ENCODE assay signal across 8 cellular contexts in genomic region chr4:1167244-1167949, GRCh38. TPM values are rescaled to one million over a fixed set of nuclear protein-coding genes. Genes with fewer than 3 reads are reported as not detected.
DNase-seq lines count a peak whose midpoint lies in the region; ATAC-seq, FAIRE-seq and TF ChIP-seq lines count a peak whose summit lies in the region.

No MANE protein-coding gene starts in this region.

- peak; percentile 67 for FAIRE-seq in D721Med (lab: Jason Lieb, UNC)

- TF ChIP-seq EP300 in Ishikawa (IDR thresholded peaks at IDR 0.05; ENCODE audit: borderline replicate concordance) (no peak), neural cell (conservative IDR thresholded peaks at IDR 0.05; ENCODE audit: poor library complexity, severe bottlenecking) (no peak)

- H3K36me3 Mint-ChIP-seq in stimulated activated naive CD8-positive, alpha-beta T cell treated with anti-CD3 and anti-CD28 coated beads, Interleukin-15, Interleukin-2, amounts not matched to agents 100 ng/mL and 50 ng/mL, for 24 hours (ENCODE audit: low read depth): no peaks in the 10 kb centered on the region

- peaks cover 0 to 19% of the 10 kb centered on the region in 2 donors for H3K27me3 ChIP-seq in Peyer's patch
- H3K27me3 ChIP-seq in neural cell (ENCODE audit: insufficient read depth, low read depth, low read length): peaks cover 45% of the 10 kb centered on the region

- H3K4me1 Mint-ChIP-seq in stimulated activated naive CD8-positive, alpha-beta T cell treated with anti-CD3 and anti-CD28 coated beads, Interleukin-15, Interleukin-2, amounts not matched to agents 100 ng/mL and 50 ng/mL, for 24 hours (ENCODE audit: low read depth): peaks cover 11% of the 10 kb centered on the region

- TF ChIP-seq RAD21 in Ishikawa (IDR thresholded peaks at IDR 0.05; ENCODE audit: low read depth) (peak; percentile 77), neural cell (conservative IDR thresholded peaks at IDR 0.05) (peak; percentile 71)

- TF ChIP-seq CTCF in D721Med (IDR thresholded peaks at IDR 0.05; ENCODE audit: insufficient read depth, missing control alignments) (peak; percentile 76), Peyer's patch (IDR thresholded peaks at IDR 0.05) (peak; percentile 89 to 92 (median 90)), fibroblast of the aortic adventitia (IDR thresholded peaks at IDR 0.05; ENCODE audit: insufficient read depth, low read length) (peak; percentile 93), neural cell (IDR thresholded peaks at IDR 0.05; ENCODE audit: poor library complexity, severe bottlenecking) (peak; percentile 89)

- peak in 1 of 2 donors; percentile 12 for TF ChIP-seq POLR2A in Peyer's patch (IDR thresholded peaks at IDR 0.05)

- no peaks in the 10 kb centered on the region for H3K36me3 ChIP-seq in Peyer's patch
- H3K36me3 ChIP-seq in neural cell (ENCODE audit: insufficient read depth, low read length): no peaks in the 10 kb centered on the region

- peaks cover 0 to 46% (median 24%) of the 10 kb centered on the region in 4 donors for H3K4me1 ChIP-seq in Peyer's patch

- peak overlapping the region; percentile 63 for H2AFZ ChIP-seq in neural cell (ENCODE audit: low read depth, low read length)

- peak overlapping the region; percentile 33 for H3K4me2 ChIP-seq in neural cell (ENCODE audit: low read length)

- H3K4me3 ChIP-seq in Peyer's patch (peak overlapping the region; percentile 63 to 77 (median 72)), fibroblast of the aortic adventitia (ENCODE audit: low read depth, low read length) (peak overlapping the region; percentile 58), neural cell (ENCODE audit: low read length) (peak overlapping the region; percentile 74)

- H4K20me1 ChIP-seq in neural cell (ENCODE audit: insufficient read depth): no peaks in the 10 kb centered on the region

- H3K9ac ChIP-seq in neural cell (ENCODE audit: low read length): peak overlapping the region; percentile 70

- H3K27ac ChIP-seq in Peyer's patch (peak overlapping the region; percentile 73 to 97 (median 80)), neural cell (ENCODE audit: low read length) (no peak overlapping the region)

- DNase-seq in D721Med (ENCODE audit: insufficient read length, low spot score) (peak; percentile 78), Peyer's patch (peak; percentile 83 to 96 (median 95)), activated T-helper 1 cell treated with Interleukin-2 at 50 U/mL for 16 hours (ENCODE audit: low read depth) (peak; percentile 67), fibroblast of the aortic adventitia (ENCODE audit: low read depth) (peak; percentile 69)

- H3K27ac Mint-ChIP-seq in stimulated activated naive CD8-positive, alpha-beta T cell treated with anti-CD3 and anti-CD28 coated beads, Interleukin-15, Interleukin-2, amounts not matched to agents 100 ng/mL and 50 ng/mL, for 24 hours: peak overlapping the region; percentile 81

- ATAC-seq in GM21528 (IDR thresholded peaks at IDR 0.05; ENCODE audit: low FRiP score, unreplicated experiment): peak; percentile 87

- no peaks in the 10 kb centered on the region for H3K9me2 ChIP-seq in neural cell (ENCODE audit: insufficient read depth, low read length)

- H3K4me3 Mint-ChIP-seq in stimulated activated naive CD8-positive, alpha-beta T cell treated with anti-CD3 and anti-CD28 coated beads, Interleukin-15, Interleukin-2, amounts not matched to agents 100 ng/mL and 50 ng/mL, for 24 hours: peak overlapping the region; percentile 80

- H3F3A ChIP-seq in neural cell (ENCODE audit: insufficient read depth, low read length, poor library complexity, severe bottlenecking): no peaks in the 10 kb centered on the region

- peaks cover 5% of the 10 kb centered on the region for H3K27me3 Mint-ChIP-seq in stimulated activated naive CD8-positive, alpha-beta T cell treated with anti-CD3 and anti-CD28 coated beads, Interleukin-15, Interleukin-2, amounts not matched to agents 100 ng/mL and 50 ng/mL, for 24 hours

- H3K9me3 Mint-ChIP-seq in stimulated activated naive CD8-positive, alpha-beta T cell treated with anti-CD3 and anti-CD28 coated beads, Interleukin-15, Interleukin-2, amounts not matched to agents 100 ng/mL and 50 ng/mL, for 24 hours: no peaks in the 10 kb centered on the region

- no peaks in the 10 kb centered on the region for H3K9me3 ChIP-seq in Peyer's patch
- no peaks in the 10 kb centered on the region for H3K9me3 ChIP-seq in neural cell (ENCODE audit: low read length)

- H3K79me2 ChIP-seq in neural cell (replicated peaks; ENCODE audit: insufficient read depth, low read length): no peaks in the 10 kb centered on the region

TF ChIP-seq in Ishikawa, 13 proteins besides CTCF, POLR2A, EP300 and RAD21 (continues in another document):
- TF ChIP-seq TEAD4 (IDR thresholded peaks at IDR 0.05) (0 out of 2 replicates have a peak, but pooled peaks have one; percentile 32), NFIC (IDR thresholded peaks at IDR 0.05) (peak; percentile 32; the same call in 1 of the 2 replicates), EGR1 (IDR thresholded peaks at IDR 0.05) (no peak), USF1 (IDR thresholded peaks at IDR 0.05) (no peak), TAF1 (IDR thresholded peaks at IDR 0.05; ENCODE audit: low read depth) (peak; percentile 53; the same call in 1 of the 2 replicates), TCF12 (IDR thresholded peaks at IDR 0.05; ENCODE audit: low read depth) (no peak)

TF ChIP-seq in neural cell, 6 proteins besides CTCF, POLR2A, EP300 and RAD21:
- TF ChIP-seq MXI1 (conservative IDR thresholded peaks at IDR 0.05; ENCODE audit: poor library complexity, severe bottlenecking): peak; percentile 53
- peak; percentile 85 for TF ChIP-seq SMC3 (conservative IDR thresholded peaks at IDR 0.05; ENCODE audit: poor library complexity)
- no peak for TF ChIP-seq EZH2 (IDR thresholded peaks at IDR 0.05; ENCODE audit: borderline replicate concordance, insufficient read depth, low read length, poor library complexity, severe bottlenecking)
- TF ChIP-seq POLR2AphosphoS5 (IDR thresholded peaks at IDR 0.05): no peak
- no peak for TF ChIP-seq TAF1 (IDR thresholded peaks at IDR 0.05; ENCODE audit: low read depth)
- no peak for TF ChIP-seq REST (IDR thresholded peaks at IDR 0.05; ENCODE audit: borderline replicate concordance)

RNA-seq across cellular contexts. Expression of gene SPON2, which starts 5.0 kb away (rescaled TPM):
- total RNA-seq in Peyer's patch: 100 to 1,000 TPM in 3 of 4 donors, 10 to 100 TPM in 1; 64.3 to 519 (median 165) TPM
- 21.1 and 409 TPM in 2 replicates for total RNA-seq in fibroblast of the aortic adventitia (ENCODE audit: low replicate concordance)
- polyA plus RNA-seq in neural cell: 0.57 and 0.78 TPM in 2 replicates
- polyA minus RNA-seq in neural cell: 0.73 and 2.1 TPM in 2 replicates

RNA-seq across cellular contexts. Expression of gene RNF212, which starts 54.0 kb away (rescaled TPM):
- total RNA-seq in Peyer's patch (1 to 10 TPM in 3 of 4 donors, not detected in 1; 4.5 to 6.6 (median 5.4) TPM), fibroblast of the aortic adventitia (ENCODE audit: low replicate concordance) (2.8 and 6.9 TPM in 2 replicates)
- 0.30 and 1.5 TPM in 2 replicates for polyA plus RNA-seq in neural cell
- 1.2 TPM in 1 of 2 replicates, not detected in the other for polyA minus RNA-seq in neural cell
